In the genomic region with DNA sequence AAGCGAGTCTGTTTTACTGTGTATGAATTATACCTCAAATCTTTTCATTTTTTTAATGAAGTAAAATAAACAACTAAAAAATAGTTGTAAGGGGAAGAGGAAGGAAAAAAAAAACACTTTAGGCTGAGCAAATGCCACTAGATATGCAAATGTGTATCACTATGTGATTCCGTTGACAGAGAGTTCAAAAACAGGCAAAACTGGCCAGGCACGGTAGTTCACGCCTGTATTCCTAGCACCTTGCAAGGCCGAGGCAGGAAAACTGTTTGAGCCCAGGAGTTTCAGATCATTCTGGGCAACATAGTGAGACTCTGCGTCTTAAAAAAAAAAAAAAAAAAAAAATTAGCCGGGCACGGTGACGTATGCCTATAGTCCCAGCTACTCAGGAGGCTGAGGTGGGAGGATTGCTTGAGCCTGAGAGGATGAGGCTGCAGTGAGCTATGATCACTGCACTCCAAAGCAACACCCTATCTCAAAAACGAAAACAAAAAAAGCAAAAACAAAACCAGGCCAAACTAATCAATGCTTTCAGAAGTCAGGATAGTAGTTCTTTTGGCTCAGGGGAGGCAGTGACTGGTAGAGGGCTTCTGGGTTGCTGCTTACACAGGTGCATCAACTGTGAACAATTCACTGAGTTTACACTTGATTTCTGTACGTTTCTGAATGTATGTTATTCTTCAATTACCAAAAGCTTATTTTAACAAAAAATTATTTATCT, we compare ENCODE assay signal across 10 cellular contexts. TPM values are rescaled to one million over a fixed set of nuclear protein-coding genes. Genes with fewer than 3 reads are reported as not detected.
DNase-seq lines count a peak whose midpoint lies in the region; ATAC-seq and TF ChIP-seq lines count a peak whose summit lies in the region.
"Had no signal": no experiment of that assay in that cellular context is flagged by ENCODE, and none has a peak within 500 bp of the region (broad histone marks: within the 10 kb centered on the region; RNA-seq: fewer than 3 reads in every experiment).

No MANE protein-coding gene starts in this region.

- DNase-seq in GM20000 (ENCODE audit: low spot score) (peak; percentile 40), foreskin keratinocyte (no peak), AG20443 (ENCODE audit: low spot score) (no peak), tibial artery (no peak), NCI-H1092 treated with DMSO at 0.1 percent for 48 hours (lab: John Stamatoyannopoulos, UW) (no peak), NCI-H1417 (lab: John Stamatoyannopoulos, UW) (no peak)
- DNase-seq: immature natural killer cell, ovary had no signal

- ATAC-seq in HG03520 (IDR thresholded peaks at IDR 0.05; ENCODE audit: unreplicated experiment) (peak; percentile 54), foreskin keratinocyte (peak; percentile 57)

- H3K36me3 ChIP-seq in tibial artery = peaks cover 0 to 6% (median 0%) of the 10 kb centered on the region in 3 donors
- H3K36me3 ChIP-seq: ovary had no signal

- H3K4me3 ChIP-seq in tibial artery = no peak overlapping the region
- H3K4me3 ChIP-seq: ovary had no signal

- intact Hi-C loops in tibial artery (cut with DNase I; ENCODE audit: low total_unique reads) = no loop called here

- TF ChIP-seq CTCF in GM20000 (IDR thresholded peaks at IDR 0.05; ENCODE audit: extremely low read depth, missing control alignments) = no peak
- TF ChIP-seq CTCF in foreskin keratinocyte (conservative IDR thresholded peaks at IDR 0.05) = no peak
- no peak for TF ChIP-seq CTCF in tibial artery (IDR thresholded peaks at IDR 0.05)

- TF ChIP-seq POLR2A in GM15510 (IDR thresholded peaks at IDR 0.05; ENCODE audit: borderline replicate concordance, extremely low read depth, insufficient read length) = peak; percentile 8

- H3K4me1 ChIP-seq in foreskin keratinocyte (peaks cover 19% of the 10 kb centered on the region), tibial artery (no peaks in the 10 kb centered on the region)

- H3K27me3 ChIP-seq in foreskin keratinocyte = no peaks in the 10 kb centered on the region
- no peaks in the 10 kb centered on the region for H3K27me3 ChIP-seq in tibial artery
- H3K27me3 ChIP-seq: ovary had no signal

- H3K27ac ChIP-seq in foreskin keratinocyte (no peak overlapping the region), tibial artery (no peak overlapping the region)
- H3K27ac ChIP-seq: ovary had no signal

- H3K9me3 ChIP-seq in tibial artery = no peaks in the 10 kb centered on the region
- H3K9me3 ChIP-seq: ovary had no signal

RNA-seq across cellular contexts. Expression of gene PRC1, which starts 7.4 kb away (rescaled TPM):
- total RNA-seq in foreskin keratinocyte = 136 and 183 TPM in 2 replicates
- 112 and 147 TPM in 2 replicates for polyA plus RNA-seq in foreskin keratinocyte

RNA-seq across cellular contexts. Expression of gene RCCD1, which starts 32.3 kb away (rescaled TPM):
- total RNA-seq in foreskin keratinocyte = 14.4 and 16.5 TPM in 2 replicates
- polyA plus RNA-seq in foreskin keratinocyte = 15.3 and 18.2 TPM in 2 replicates

RNA-seq across cellular contexts. Expression of gene VPS33B, which starts 35.4 kb away (rescaled TPM):
- total RNA-seq in foreskin keratinocyte = 15.3 and 15.8 TPM in 2 replicates
- 14.8 and 19.0 TPM in 2 replicates for polyA plus RNA-seq in foreskin keratinocyte

RNA-seq across cellular contexts. Expression of gene UNC45A, which starts 51.9 kb away (rescaled TPM):
- 59.0 and 59.7 TPM in 2 replicates for total RNA-seq in foreskin keratinocyte
- polyA plus RNA-seq in foreskin keratinocyte = 46.5 and 52.5 TPM in 2 replicates

RNA-seq across cellular contexts. Expression of gene HDDC3, which starts 54.6 kb away (rescaled TPM):
- total RNA-seq in foreskin keratinocyte = 15.7 and 16.1 TPM in 2 replicates
- polyA plus RNA-seq in foreskin keratinocyte = 23.7 and 25.1 TPM in 2 replicates
